ENCODE assay signal across 13 cellular contexts in the genomic region with DNA sequence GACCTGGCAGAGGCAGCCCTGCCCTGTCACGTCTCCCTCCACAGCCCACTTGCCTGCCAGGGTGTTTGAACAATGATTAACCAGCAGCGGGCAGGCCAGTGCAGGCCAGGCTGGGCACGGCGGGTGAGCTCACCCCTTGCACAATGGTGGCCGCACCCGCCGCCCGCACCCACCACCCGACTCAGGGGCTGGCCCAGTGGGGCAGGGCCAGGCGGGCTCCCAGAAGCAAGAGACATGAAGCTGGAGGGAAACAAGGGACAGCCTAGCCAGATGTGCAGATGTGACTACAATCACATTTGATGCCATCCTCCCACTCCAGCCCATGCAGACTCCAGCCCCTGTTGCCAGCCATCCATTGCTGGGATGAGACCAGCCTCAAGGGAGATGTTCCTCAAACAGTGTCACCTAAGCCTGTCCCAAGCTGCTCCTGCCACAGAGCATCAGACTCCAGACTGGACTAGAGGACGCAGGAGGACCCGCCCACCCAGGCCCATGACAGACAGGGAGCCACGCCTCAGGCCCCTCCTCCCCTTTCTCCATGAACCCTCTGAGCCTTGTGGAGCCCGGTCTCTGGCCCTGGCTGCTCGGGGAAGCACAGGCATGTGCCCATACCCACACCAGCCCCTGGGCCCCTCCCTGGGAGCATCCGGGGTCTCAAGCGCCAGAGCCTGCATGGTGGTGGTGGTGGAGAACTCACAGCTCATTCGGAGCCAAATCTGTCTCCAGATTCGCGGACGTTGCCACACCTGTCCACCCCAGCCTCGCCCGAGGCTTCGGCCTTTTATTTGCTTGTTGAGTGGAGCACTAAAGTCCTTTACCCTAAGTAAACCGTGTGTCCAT. TPM values are rescaled to one million over a fixed set of nuclear protein-coding genes. Genes with fewer than 3 reads are reported as not detected.
DNase-seq lines count a peak whose midpoint lies in the region; ATAC-seq, FAIRE-seq and TF ChIP-seq lines count a peak whose summit lies in the region.
"Had no signal": no experiment of that assay in that cellular context is flagged by ENCODE, and none has a peak within 500 bp of the region (broad histone marks: within the 10 kb centered on the region; RNA-seq: fewer than 3 reads in every experiment).

No MANE protein-coding gene starts in this region.

- H3K27me3 ChIP-seq in kidney epithelial cell (ENCODE audit: control insufficient read depth, insufficient read depth, low read length) (no peaks in the 10 kb centered on the region), small intestine (ENCODE audit: control insufficient read depth in 2 of 2, insufficient read depth in 2 of 2, low read length in 2 of 2) (no peaks in the 10 kb centered on the region)

- H3K27ac ChIP-seq in small intestine (ENCODE audit: low read depth in 1 of 2, low read length in 1 of 2) = peak overlapping the region; percentile 83 to 90
- H3K27ac ChIP-seq: SK-N-MC had no signal

- H3K4me1 ChIP-seq in small intestine (ENCODE audit: control insufficient read depth in 2 of 2, insufficient read depth in 1 of 2, low read depth in 1 of 2, low read length in 1 of 2) = peaks cover 0 to 7% of the 10 kb centered on the region in 2 donors

- no peak overlapping the region for H3K4me3 ChIP-seq in kidney epithelial cell (ENCODE audit: low read depth, low read length)
- no peak overlapping the region for H3K4me3 ChIP-seq in small intestine (ENCODE audit: low read depth in 1 of 2, low read length in 2 of 2)
- H3K4me3 ChIP-seq: SK-N-MC had no signal

- no peak for FAIRE-seq in small intestine (lab: Jason Lieb, UNC)

- DNase-seq in NCI-H82 (lab: John Stamatoyannopoulos, UW) (peak; percentile 24), NCI-H82 treated with DMSO at 0.1 percent for 48 hours (lab: John Stamatoyannopoulos, UW; ENCODE audit: unreplicated experiment) (no peak), SHP77 treated with DMSO at 0.1 percent for 48 hours (lab: John Stamatoyannopoulos, UW) (peak; percentile 37), kidney epithelial cell (ENCODE audit: low read depth) (peak; percentile 69), small intestine (peak; percentile 93), NCI-H446 treated with DMSO at 0.1 percent for 48 hours (lab: John Stamatoyannopoulos, UW) (no peak)
- DNase-seq: anterior cingulate cortex, erythroblast, HCEC 1CT, NCI-H1930 had no signal

- WGBS in small intestine, 3 donors = 27 to 60% (median 35%) methylated on average over 22 to 25 of the region's 25 CpGs

- H3K36me3 ChIP-seq in kidney epithelial cell (ENCODE audit: control insufficient read depth, insufficient read depth, low read length) = no peaks in the 10 kb centered on the region
- H3K36me3 ChIP-seq in small intestine (ENCODE audit: control insufficient read depth in 2 of 2, insufficient read depth in 2 of 2, low read length in 2 of 2) = no peaks in the 10 kb centered on the region

- no peak for ATAC-seq in HG03159 (IDR thresholded peaks at IDR 0.05; ENCODE audit: unreplicated experiment)
- ATAC-seq in GM18873 (IDR thresholded peaks at IDR 0.05; ENCODE audit: low FRiP score, unreplicated experiment) = no peak

- no peaks in the 10 kb centered on the region for H3K9me3 ChIP-seq in small intestine (ENCODE audit: control insufficient read depth, low read depth)

- TF ChIP-seq CTCF in kidney epithelial cell (IDR thresholded peaks at IDR 0.05; ENCODE audit: insufficient read depth, low read length, poor library complexity, severe bottlenecking) = no peak

RNA-seq across cellular contexts. Expression of a gene that starts 45.0 kb away (rescaled TPM):
- total RNA-seq in kidney epithelial cell = 184 and 187 TPM in 2 replicates
- 10 to 100 TPM; 36.9 to 89.9 (median 38.9) TPM for polyA plus RNA-seq in small intestine

Comparison
In these comparisons a context has a peak if more than half of its experiments do, and no peak if none do; other contexts are left out.
1. DNase-seq: peak in NCI-H82 (single experiment), SHP77 treated with DMSO at 0.1 percent for 48 hours (single experiment), kidney epithelial cell (single experiment) and small intestine (single experiment); none in NCI-H82 treated with DMSO at 0.1 percent for 48 hours (single experiment) and NCI-H446 treated with DMSO at 0.1 percent for 48 hours (single experiment).